ENCODE assay signal across 1 cellular context in genomic region chr19:6737873-6738725, GRCh38.
A peak's percentile ranks its signal among the peaks of the same experiment; 100 is the strongest.
TF ChIP-seq lines count a peak whose summit lies in the region.

No MANE protein-coding gene starts in this region.

TF ChIP-seq in HepG2, 621 proteins besides CTCF, POLR2A, EP300 and RAD21 (continued from another document and continues in another):
- TF ChIP-seq ZNF512 (CRISPR knock-in tag; IDR thresholded peaks at IDR 0.05) (no peak), ATAD3A (CRISPR knock-in tag; IDR thresholded peaks at IDR 0.05) (no peak), NBN (conservative IDR thresholded peaks at IDR 0.05) (no peak), ZMAT3 (CRISPR knock-in tag; conservative IDR thresholded peaks at IDR 0.05) (peak; percentile 63; the same call in 1 of the 2 replicates), PRDM4 (CRISPR knock-in tag; IDR thresholded peaks at IDR 0.05; ENCODE audit: borderline replicate concordance) (no peak), MTA3 (CRISPR knock-in tag; IDR thresholded peaks at IDR 0.05) (no peak), ZNF407 (CRISPR knock-in tag; IDR thresholded peaks at IDR 0.05; ENCODE audit: not compliant biosample characterization) (peak; percentile 57), PHF8 (CRISPR knock-in tag; IDR thresholded peaks at IDR 0.05) (no peak), DBP (CRISPR knock-in tag; IDR thresholded peaks at IDR 0.05; ENCODE audit: not compliant biosample characterization) (no peak), ZNF33A (CRISPR knock-in tag; IDR thresholded peaks at IDR 0.05; ENCODE audit: borderline replicate concordance) (no peak), SP2 (CRISPR knock-in tag; IDR thresholded peaks at IDR 0.05) (peak; percentile 67), MTA1 (CRISPR knock-in tag; IDR thresholded peaks at IDR 0.05; ENCODE audit: borderline replicate concordance) (0 out of 2 replicates have a peak, but pooled peaks have one; percentile 18), AGO1 (IDR thresholded peaks at IDR 0.05; ENCODE audit: low read depth, low read length, poor library complexity, severe bottlenecking) (no peak), ZBTB38 (CRISPR knock-in tag; IDR thresholded peaks at IDR 0.05) (no peak), MTERF4 (CRISPR knock-in tag; IDR thresholded peaks at IDR 0.05) (no peak), ARID4A (CRISPR knock-in tag; IDR thresholded peaks at IDR 0.05; ENCODE audit: borderline replicate concordance) (peak; percentile 37; the same call in 1 of the 2 replicates), PTBP1 (IDR thresholded peaks at IDR 0.05; ENCODE audit: low read depth, low read length, poor library complexity, severe bottlenecking) (no peak), ZBTB44 (CRISPR knock-in tag; IDR thresholded peaks at IDR 0.05) (no peak), E2F5 (CRISPR knock-in tag; conservative IDR thresholded peaks at IDR 0.05) (no peak), PCBP1 (IDR thresholded peaks at IDR 0.05; ENCODE audit: borderline replicate concordance, low read depth, low read length) (no peak), ZNF335 (CRISPR knock-in tag; IDR thresholded peaks at IDR 0.05) (no peak; the same call in none of the 2 replicates), KLF13 (CRISPR knock-in tag; IDR thresholded peaks at IDR 0.05) (no peak), MYC (CRISPR knock-in tag; IDR thresholded peaks at IDR 0.05; ENCODE audit: borderline replicate concordance) (peak; percentile 39; the same call in 1 of the 2 replicates), CHCHD3 (CRISPR knock-in tag; IDR thresholded peaks at IDR 0.05) (no peak), TBX3 (IDR thresholded peaks at IDR 0.05; ENCODE audit: borderline replicate concordance) (no peak), ZNF788 (CRISPR knock-in tag; IDR thresholded peaks at IDR 0.05; ENCODE audit: borderline replicate concordance) (peak; percentile 16; the same call in 1 of the 2 replicates), MIXL1 (CRISPR knock-in tag; IDR thresholded peaks at IDR 0.05) (peak; percentile 21; the same call in 1 of the 2 replicates), TCF7L2 (IDR thresholded peaks at IDR 0.05; ENCODE audit: low read depth, low read length) (no peak), ZNF660 (CRISPR knock-in tag; IDR thresholded peaks at IDR 0.05; ENCODE audit: borderline replicate concordance, low read depth) (no peak), BCLAF1 (IDR thresholded peaks at IDR 0.05) (no peak), ZNF143 (CRISPR knock-in tag; IDR thresholded peaks at IDR 0.05) (peak; percentile 96), GZF1 (CRISPR knock-in tag; IDR thresholded peaks at IDR 0.05) (no peak)
